ENCODE assay signal across 32 cellular contexts in the genomic region with DNA sequence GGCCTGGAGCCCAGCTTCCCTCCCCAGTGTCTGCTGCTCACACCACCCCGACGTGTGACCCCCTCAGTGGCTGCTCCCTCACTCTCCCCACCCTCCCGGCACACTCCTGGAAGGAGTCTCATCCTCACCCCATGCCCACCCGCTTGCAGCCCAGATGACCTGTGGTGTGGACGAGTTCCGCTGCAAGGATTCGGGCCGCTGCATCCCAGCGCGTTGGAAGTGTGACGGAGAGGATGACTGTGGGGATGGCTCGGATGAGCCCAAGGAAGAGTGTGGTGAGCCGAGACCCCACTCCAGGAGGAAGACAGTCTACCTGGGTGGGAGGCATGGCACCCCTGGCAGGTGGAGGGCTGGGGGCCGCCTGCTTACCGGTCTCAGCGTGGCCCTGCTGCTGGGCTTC. TPM values are rescaled to one million over a fixed set of nuclear protein-coding genes. Genes with fewer than 3 reads are reported as not detected.
"Had no signal": no experiment of that assay in that cellular context is flagged by ENCODE, and none has a peak within 500 bp of the region (broad histone marks: within the 10 kb centered on the region; RNA-seq: fewer than 3 reads in every experiment).

No MANE protein-coding gene starts in this region.

- H3K9me3 ChIP-seq: stomach, suprapubic skin, testis, thoracic aorta, thyroid gland, tibial artery, tibial nerve, transverse colon, upper lobe of left lung, upper lobe of right lung, uterus, vagina had no signal

- H3K4me3 Mint-ChIP-seq: stimulated activated effector memory CD8-positive, alpha-beta T cell treated with anti-CD3 and anti-CD28 coated beads, Interleukin-12 subunit alpha, Interleukin-12 subunit beta, amount 100 ng/mL, for 72 hours; stimulated activated memory B cell treated with anti-CD40 and anti-IgM and Interleukin-4, amounts not matched to agents 10 μg/mL and 1 μg/mL and 100 μg/mL, for 72 hours; stimulated activated naive B cell treated with anti-CD40 and anti-IgM and Interleukin-4, amounts not matched to agents 10 μg/mL and 1 μg/mL and 100 μg/mL, for 72 hours; stimulated activated naive CD8-positive, alpha-beta T cell treated with anti-CD3 and anti-CD28 coated beads, Interleukin-15, amount 100 ng/mL, for 72 hours; stimulated activated naive CD8-positive, alpha-beta T cell treated with anti-CD3 and anti-CD28 coated beads, Interleukin-15, Interleukin-2, amounts not matched to agents 100 ng/mL and 50 ng/mL, for 24 hours; type B pancreatic cell had no signal

- H3K27me3 Mint-ChIP-seq: stimulated activated memory B cell treated with anti-CD40 and anti-IgM and Interleukin-4, amounts not matched to agents 10 μg/mL and 1 μg/mL and 100 μg/mL, for 72 hours; stimulated activated naive CD8-positive, alpha-beta T cell treated with anti-CD3 and anti-CD28 coated beads, Interleukin-15, amount 100 ng/mL, for 72 hours; stimulated activated naive CD8-positive, alpha-beta T cell treated with anti-CD3 and anti-CD28 coated beads, Interleukin-15, Interleukin-2, amounts not matched to agents 100 ng/mL and 50 ng/mL, for 24 hours; type B pancreatic cell had no signal

- H3K9me3 Mint-ChIP-seq: stimulated activated effector memory CD8-positive, alpha-beta T cell treated with anti-CD3 and anti-CD28 coated beads, Interleukin-12 subunit alpha, Interleukin-12 subunit beta, amount 100 ng/mL, for 72 hours; stimulated activated memory B cell treated with anti-CD40 and anti-IgM and Interleukin-4, amounts not matched to agents 10 μg/mL and 1 μg/mL and 100 μg/mL, for 72 hours; stimulated activated naive B cell treated with anti-CD40 and anti-IgM and Interleukin-4, amounts not matched to agents 10 μg/mL and 1 μg/mL and 100 μg/mL, for 72 hours; stimulated activated naive CD8-positive, alpha-beta T cell treated with anti-CD3 and anti-CD28 coated beads, Interleukin-15, amount 100 ng/mL, for 72 hours; stimulated activated naive CD8-positive, alpha-beta T cell treated with anti-CD3 and anti-CD28 coated beads, Interleukin-15, Interleukin-2, amounts not matched to agents 100 ng/mL and 50 ng/mL, for 24 hours; type B pancreatic cell had no signal

- H3K36me3 ChIP-seq: uterus had no signal

- H3K27ac ChIP-seq: stomach, suprapubic skin, testis, thoracic aorta, thyroid gland, tibial artery, tibial nerve, transverse colon, upper lobe of left lung, upper lobe of right lung, uterus, vagina had no signal

- H3K36me3 Mint-ChIP-seq: stimulated activated effector memory CD8-positive, alpha-beta T cell treated with anti-CD3 and anti-CD28 coated beads, Interleukin-12 subunit alpha, Interleukin-12 subunit beta, amount 100 ng/mL, for 72 hours; stimulated activated memory B cell treated with anti-CD40 and anti-IgM and Interleukin-4, amounts not matched to agents 10 μg/mL and 1 μg/mL and 100 μg/mL, for 72 hours; stimulated activated naive B cell treated with anti-CD40 and anti-IgM and Interleukin-4, amounts not matched to agents 10 μg/mL and 1 μg/mL and 100 μg/mL, for 72 hours had no signal

- H3K4me1 ChIP-seq: stomach, suprapubic skin, testis, thyroid gland, tibial artery, tibial nerve, transverse colon, upper lobe of left lung, upper lobe of right lung, uterus, vagina had no signal

- H3K27ac Mint-ChIP-seq: stimulated activated effector memory CD8-positive, alpha-beta T cell treated with anti-CD3 and anti-CD28 coated beads, Interleukin-12 subunit alpha, Interleukin-12 subunit beta, amount 100 ng/mL, for 72 hours; stimulated activated memory B cell treated with anti-CD40 and anti-IgM and Interleukin-4, amounts not matched to agents 10 μg/mL and 1 μg/mL and 100 μg/mL, for 72 hours; stimulated activated naive B cell treated with anti-CD40 and anti-IgM and Interleukin-4, amounts not matched to agents 10 μg/mL and 1 μg/mL and 100 μg/mL, for 72 hours; stimulated activated naive CD8-positive, alpha-beta T cell treated with anti-CD3 and anti-CD28 coated beads, Interleukin-15, amount 100 ng/mL, for 72 hours; stimulated activated naive CD8-positive, alpha-beta T cell treated with anti-CD3 and anti-CD28 coated beads, Interleukin-15, Interleukin-2, amounts not matched to agents 100 ng/mL and 50 ng/mL, for 24 hours; type B pancreatic cell had no signal

- ATAC-seq: stimulated activated effector memory CD8-positive, alpha-beta T cell treated with anti-CD3 and anti-CD28 coated beads, Interleukin-12 subunit alpha, Interleukin-12 subunit beta, amount 100 ng/mL, for 72 hours; stimulated activated memory B cell treated with anti-CD40 and anti-IgM and Interleukin-4, amounts not matched to agents 10 μg/mL and 1 μg/mL and 100 μg/mL, for 72 hours; stimulated activated naive B cell treated with anti-CD40 and anti-IgM and Interleukin-4, amounts not matched to agents 10 μg/mL and 1 μg/mL and 100 μg/mL, for 72 hours; stimulated activated naive CD8-positive, alpha-beta T cell treated with anti-CD3 and anti-CD28 coated beads, Interleukin-15, amount 100 ng/mL, for 72 hours; stimulated activated naive CD8-positive, alpha-beta T cell treated with anti-CD3 and anti-CD28 coated beads, Interleukin-15, Interleukin-2, amounts not matched to agents 100 U/mL and 50 U/mL, for 24 hours; upper lobe of right lung had no signal

- H3K27me3 ChIP-seq: stomach, suprapubic skin, testis, thyroid gland, tibial artery, tibial nerve, transverse colon, upper lobe of left lung, upper lobe of right lung, uterus, vagina had no signal

- DNase-seq: stimulated activated CD4-positive, alpha-beta T cell treated with anti-CD3 and anti-CD28 coated beads, Interleukin-2, amount 100 ng/mL, for 48 hours; stimulated activated CD4-positive, alpha-beta T cell treated with anti-CD3 and anti-CD28 coated beads, Interleukin-4, amount 100 ng/mL, for 1 hour; stimulated activated CD4-positive, alpha-beta T cell treated with anti-CD3 and anti-CD28 coated beads, Interleukin-4, amount 100 ng/mL, for 24 hours; stimulated activated CD4-positive, alpha-beta T cell treated with anti-CD3 and anti-CD28 coated beads, Interleukin-4, amount 100 ng/mL, for 4 hours; stimulated activated CD8-positive, alpha-beta memory T cell treated with anti-CD3 and anti-CD28 coated beads, Interleukin-4, amount 100 ng/mL, for 48 hours; stimulated activated naive B cell treated with anti-CD40 and anti-IgM and Interleukin-4, amounts not matched to agents 10 μg/mL and 1 μg/mL and 100 μg/mL, for 72 hours; stimulated activated naive CD4-positive, alpha-beta T cell; stimulated activated naive CD4-positive, alpha-beta T cell treated with Interleukin-2 at 50 U/mL for 16 hours; stimulated activated naive CD8-positive, alpha-beta T cell treated with anti-CD3 and anti-CD28 coated beads, Interleukin-15, amount 100 ng/mL, for 72 hours; stimulated activated naive CD8-positive, alpha-beta T cell treated with anti-CD3 and anti-CD28 coated beads, Interleukin-15, Interleukin-2, amounts not matched to agents 100 U/mL and 50 U/mL, for 24 hours; stomach; testis; thyroid gland; tibial artery; transverse colon; trophoblast cell; upper lobe of right lung; uterus had no signal

- H3K4me3 ChIP-seq: stomach, suprapubic skin, testis, thoracic aorta, thyroid gland, tibial artery, tibial nerve, transverse colon, upper lobe of left lung, upper lobe of right lung, uterus, vagina had no signal

- H3K4me1 Mint-ChIP-seq: stimulated activated effector memory CD8-positive, alpha-beta T cell treated with anti-CD3 and anti-CD28 coated beads, Interleukin-12 subunit alpha, Interleukin-12 subunit beta, amount 100 ng/mL, for 72 hours; stimulated activated memory B cell treated with anti-CD40 and anti-IgM and Interleukin-4, amounts not matched to agents 10 μg/mL and 1 μg/mL and 100 μg/mL, for 72 hours; stimulated activated naive B cell treated with anti-CD40 and anti-IgM and Interleukin-4, amounts not matched to agents 10 μg/mL and 1 μg/mL and 100 μg/mL, for 72 hours; stimulated activated naive CD8-positive, alpha-beta T cell treated with anti-CD3 and anti-CD28 coated beads, Interleukin-15, amount 100 ng/mL, for 72 hours had no signal

RNA-seq across cellular contexts. Expression of a gene that starts 15.0 kb away (rescaled TPM):
- total RNA-seq: subcutaneous adipose tissue, transverse colon, upper lobe of right lung, ureter had no signal

RNA-seq across cellular contexts. Expression of a gene that starts 54.2 kb away (rescaled TPM):
- total RNA-seq: stomach, subcutaneous adipose tissue, suprapubic skin, temporal lobe, testis, thoracic aorta, thyroid gland, tibial nerve, transverse colon, upper lobe of left lung, upper lobe of right lung, ureter, urinary bladder, uterus, vagina had no signal
- polyA plus RNA-seq: stomach, thymus, urinary bladder had no signal
